Comparison of ENCODE assay signal across 7 cellular contexts in genomic region chr3:194534243-194534642, GRCh38.
"Had no signal": no experiment of that assay in that cellular context is flagged by ENCODE, and none has a peak within 500 bp of the region (broad histone marks: within the 10 kb centered on the region; RNA-seq: fewer than 3 reads in every experiment).

No MANE protein-coding gene starts in this region.

- H3K27ac ChIP-seq: KMS-11 had no signal

- DNase-seq: H9, HCEC 1CT, IMR-90, Karpas-422, KBM-7 had no signal

- H3K4me2 ChIP-seq: GM23338, KMS-11 had no signal

- ATAC-seq: GM23338 had no signal

- H3K9ac ChIP-seq: KMS-11 had no signal

- H3K4me3 ChIP-seq: GM23338 had no signal

- H2AFZ ChIP-seq: GM23338 had no signal
